Comparison of ENCODE assay signal across 1 cellular context in the genomic region with DNA sequence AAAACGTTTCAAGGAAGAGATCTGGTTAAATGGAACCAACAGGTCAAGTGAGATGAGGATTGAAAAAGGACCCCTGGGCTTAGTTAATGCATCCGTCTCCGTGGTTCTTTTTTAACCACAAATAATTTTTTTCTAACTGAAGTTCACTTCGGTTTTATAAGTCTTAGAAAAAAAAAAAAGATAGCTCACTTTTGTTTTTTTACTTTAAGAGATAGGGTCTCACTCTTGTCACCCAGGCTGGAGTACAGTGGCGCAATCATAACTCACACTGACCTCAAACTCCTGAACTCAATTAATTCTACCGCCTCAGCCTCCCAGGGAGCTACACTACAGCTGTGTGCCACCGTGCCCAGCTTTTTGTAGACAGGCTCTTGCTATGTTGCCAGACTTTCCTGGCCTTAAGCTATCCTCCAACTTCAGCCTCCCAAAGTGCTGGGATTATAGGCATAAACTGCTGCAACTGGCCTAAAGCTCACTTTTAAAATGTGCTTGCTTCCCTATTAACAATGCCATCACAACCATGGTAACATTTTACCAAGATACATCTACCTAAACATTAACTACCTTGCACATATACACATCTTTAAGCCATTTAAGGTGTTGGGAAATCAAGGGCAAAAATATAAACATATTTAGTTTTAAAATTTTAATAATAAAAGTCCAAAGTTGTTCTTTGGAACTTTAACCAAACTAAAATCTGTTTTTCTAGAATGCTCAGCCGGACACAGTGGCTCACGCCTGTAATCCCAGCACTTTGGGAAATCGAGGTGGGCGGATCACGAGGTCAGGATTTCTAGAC.
TF ChIP-seq lines count a peak whose summit lies in the region.

No MANE protein-coding gene starts in this region.

TF ChIP-seq in IMR-90, 13 proteins besides CTCF, POLR2A, EP300 and RAD21:
- TF ChIP-seq CEBPB (IDR thresholded peaks at IDR 0.05; ENCODE audit: low read depth, low read length) = peak; percentile 56
- TF ChIP-seq MAZ (IDR thresholded peaks at IDR 0.05; ENCODE audit: borderline replicate concordance, low read depth, low read length) = no peak
